In the genomic region with DNA sequence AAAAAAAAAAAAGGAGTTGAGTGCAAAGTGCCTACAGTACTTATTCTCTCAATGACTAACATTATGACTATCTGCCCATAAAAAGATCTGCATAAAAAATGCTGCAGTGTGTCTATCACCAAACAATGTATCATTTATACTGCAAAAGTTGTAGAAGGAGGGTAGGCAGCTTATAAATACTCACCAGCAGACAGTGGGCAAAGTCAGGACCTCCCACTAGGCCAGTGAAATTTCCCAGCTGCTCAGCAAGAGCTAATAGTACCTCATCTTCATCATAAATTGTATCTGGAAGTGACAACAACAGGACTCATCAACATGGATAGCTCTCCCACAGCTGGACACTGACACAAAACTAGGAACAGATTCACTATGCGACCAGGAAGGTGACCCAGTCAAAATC, we compare ENCODE assay signal across 8 cellular contexts. TPM values are rescaled to one million over a fixed set of nuclear protein-coding genes. Genes with fewer than 3 reads are reported as not detected.
DNase-seq lines count a peak whose midpoint lies in the region; ATAC-seq, FAIRE-seq and TF ChIP-seq lines count a peak whose summit lies in the region.

No MANE protein-coding gene starts in this region.

- H3K4me2 ChIP-seq in OCI-LY1 (ENCODE audit: low read length) (peak overlapping the region; percentile 87), H1 (ENCODE audit: insufficient read depth in 1 of 2, low read depth in 2 of 2, low read length in 2 of 2) (peak overlapping the region; percentile 84 to 88), neural progenitor cell (peak overlapping the region; percentile 74)

- H3K4me1 ChIP-seq in OCI-LY1 (ENCODE audit: insufficient read depth, low read length, severe bottlenecking) = peaks cover 26% of the 10 kb centered on the region
- peaks cover 0 to 4% (median 2%) of the 10 kb centered on the region in 4 experiments; a peak in 4 of 7 replicates for H3K4me1 ChIP-seq in H1 (replicated peaks in 1 of 4; ENCODE audit: control insufficient read depth in 3 of 4, insufficient read depth in 4 of 4, low read length in 3 of 4)
- peaks cover 20% of the 10 kb centered on the region for H3K4me1 ChIP-seq in neural progenitor cell

- no peak overlapping the region for H4K8ac ChIP-seq in H1 (ENCODE audit: extremely low read depth, insufficient read depth, low read length)

- H3K9me3 ChIP-seq in OCI-LY1 (ENCODE audit: low read length) (no peaks in the 10 kb centered on the region), H1 (ENCODE audit: insufficient read depth in 2 of 2, low read depth in 1 of 2, low read length in 1 of 2) (no peaks in the 10 kb centered on the region), neural progenitor cell (ENCODE audit: low read depth) (no peaks in the 10 kb centered on the region)

- no peak for TF ChIP-seq CTCF in Calu3 (IDR thresholded peaks at IDR 0.05; ENCODE audit: unreplicated experiment)
- TF ChIP-seq CTCF in OCI-LY1 (IDR thresholded peaks at IDR 0.05; ENCODE audit: low read length) = no peak
- TF ChIP-seq CTCF in H1 (IDR thresholded peaks at IDR 0.05; ENCODE audit: control extremely low read depth in 1 of 3, insufficient read depth in 1 of 3, low read depth in 1 of 3, low read length in 3 of 3) = no peak
- no peak for TF ChIP-seq CTCF in neural progenitor cell (IDR thresholded peaks at IDR 0.05)

- ATAC-seq in HG03521 (IDR thresholded peaks at IDR 0.05; ENCODE audit: unreplicated experiment) = no peak

- H3K18ac ChIP-seq in H1 (ENCODE audit: extremely low read depth, low read length) = no peak overlapping the region

- H3K27me3 Mint-ChIP-seq in Calu3 (ENCODE audit: unreplicated experiment) = no peaks in the 10 kb centered on the region
- peaks cover 6% of the 10 kb centered on the region for H3K27me3 Mint-ChIP-seq in neural progenitor cell (ENCODE audit: insufficient read depth, low read depth)

- H4K91ac ChIP-seq in H1 (replicated peaks; ENCODE audit: insufficient read length, low read length) = no peak overlapping the region

- no peak overlapping the region for H2BK120ac ChIP-seq in H1 (replicated peaks; ENCODE audit: low read depth, low read length)

- no TSS peak for BruUV-seq in Calu3 (replicated peaks; lab: Mats Ljungman, UMichigan)

- H2BK20ac ChIP-seq in H1 (ENCODE audit: low read length) = no peak overlapping the region

- no peak overlapping the region for H2BK5ac ChIP-seq in H1 (ENCODE audit: low read depth, low read length)

- no peaks in the 10 kb centered on the region; the same call in 1 of the 2 replicates for H3K79me1 ChIP-seq in H1 (ENCODE audit: low read depth, low read length)

- H3K4me3 Mint-ChIP-seq in Calu3 (ENCODE audit: low read depth, unreplicated experiment) (peak overlapping the region; percentile 93), neural progenitor cell (peak overlapping the region; percentile 91)

- CTCF ChIA-PET in Calu3 (lab: Charles Lee) (no interaction called here), H1 (lab: Charles Lee; ENCODE audit: partially characterized antibody) (interaction anchor here (1.0 to 11.4 kb wide), 6 partner anchors 13 to 160 kb away, joined by 3 to 106 read pairs (median 5); no protein-coding TSS in a partner anchor), HEK293T (lab: Yijun Ruan, JAX) (interaction anchor here (0.6 to 1.3 kb wide), 2 partner anchors 13 to 860 kb away, joined by 3 read pairs; no protein-coding TSS in a partner anchor)

- H3F3A ChIP-seq in OCI-LY1 (ENCODE audit: insufficient read depth, low read length) (no peaks in the 10 kb centered on the region), neural progenitor cell (ENCODE audit: low read depth) (peaks cover 35% of the 10 kb centered on the region)

- H3K27me3 ChIP-seq in OCI-LY1 (ENCODE audit: insufficient read depth, low read length) (no peaks in the 10 kb centered on the region), H1 (replicated peaks in 1 of 4; ENCODE audit: control insufficient read depth in 3 of 4, extremely low read depth in 1 of 4, insufficient read depth in 3 of 4, low read length in 3 of 4) (no peaks in the 10 kb centered on the region), neural progenitor cell (peaks cover 5% of the 10 kb centered on the region)

- H3K79me2 ChIP-seq in OCI-LY1 (ENCODE audit: insufficient read depth, low read length) = peaks cover 10% of the 10 kb centered on the region
- H3K79me2 ChIP-seq in H1 (ENCODE audit: control insufficient read depth in 1 of 2, insufficient read depth in 2 of 2, low read length in 2 of 2) = peaks cover 0 to 25% of the 10 kb centered on the region in 2 experiments; a peak in 2 of 4 replicates
- H3K79me2 ChIP-seq in neural progenitor cell (ENCODE audit: low read depth) = peaks cover 27% of the 10 kb centered on the region

- H3K36me3 Mint-ChIP-seq in Calu3 (ENCODE audit: insufficient read depth, unreplicated experiment) = peaks cover 23% of the 10 kb centered on the region
- peaks cover 10% of the 10 kb centered on the region for H3K36me3 Mint-ChIP-seq in neural progenitor cell

- no peak overlapping the region for H3K4ac ChIP-seq in H1 (replicated peaks; ENCODE audit: insufficient read length, low read depth, low read length)

- H3K9ac ChIP-seq in OCI-LY1 (ENCODE audit: low read length) (peak overlapping the region; percentile 74; the same call in 1 of the 2 replicates), H1 (replicated peaks in 1 of 4; ENCODE audit: extremely low read depth in 1 of 4, low read depth in 3 of 4, low read length in 3 of 4) (no peak overlapping the region), neural progenitor cell (no peak overlapping the region)

- DNase-seq in Calu3 (no peak), H1 (ENCODE audit: low read depth in 1 of 2, low spot score in 2 of 2) (no peak), neural progenitor cell (ENCODE audit: low spot score) (no peak), NCI-H146 treated with DMSO at 0.1 percent for 48 hours (lab: John Stamatoyannopoulos, UW; ENCODE audit: unreplicated experiment) (no peak), NCI-H187 (lab: John Stamatoyannopoulos, UW) (no peak), HEK293T (ENCODE audit: extremely low spot score) (no peak)

- H3K23ac ChIP-seq in H1 (ENCODE audit: insufficient read length) = no peak overlapping the region

- no peak overlapping the region for H2BK12ac ChIP-seq in H1 (ENCODE audit: low read depth, low read length)

- intact Hi-C loops in Calu3 (cut with micrococcal nuclease; ENCODE audit: unreplicated experiment) = no loop called here

- H3K36me3 ChIP-seq in OCI-LY1 (ENCODE audit: insufficient read depth, low read length) (peaks cover 50% of the 10 kb centered on the region), H1 (ENCODE audit: control insufficient read depth in 2 of 4, insufficient read depth in 4 of 4, low read length in 3 of 4) (peaks cover 0 to 43% (median 25%) of the 10 kb centered on the region in 4 experiments; a peak in 6 of 8 replicates), neural progenitor cell (peaks cover 7% of the 10 kb centered on the region)

- TF ChIP-seq POLR2A in H1 (IDR thresholded peaks at IDR 0.05; ENCODE audit: control extremely low read depth in 1 of 2, low read depth in 2 of 2, low read length in 2 of 2) = no peak

- H3K9me2 ChIP-seq in OCI-LY1 (ENCODE audit: low read depth, low read length) = no peaks in the 10 kb centered on the region

- H2BK15ac ChIP-seq in H1 (ENCODE audit: low read length) = no peak overlapping the region

- peaks cover 8% of the 10 kb centered on the region for H3K4me1 Mint-ChIP-seq in Calu3 (ENCODE audit: low read depth, unreplicated experiment)
- H3K4me1 Mint-ChIP-seq in neural progenitor cell = peaks cover 27% of the 10 kb centered on the region

- H2AFZ ChIP-seq in OCI-LY1 (ENCODE audit: low read length) (no peak overlapping the region), H1 (ENCODE audit: low read length) (no peak overlapping the region), neural progenitor cell (replicated peaks) (no peak overlapping the region)

- TF ChIP-seq RAD21 in H1 (IDR thresholded peaks at IDR 0.05 in 1 of 2, conservative IDR thresholded peaks at IDR 0.05 in 1 of 2; ENCODE audit: low read depth in 2 of 2, low read length in 2 of 2) = no peak

- POLR2A ChIA-PET in H1 (lab: Charles Lee; ENCODE audit: partially characterized antibody) (interaction anchor here (0.6 to 4.0 kb wide), 10 partner anchors 11 to 160 kb away, joined by 3 to 25 read pairs (median 3); no protein-coding TSS in a partner anchor), HEK293T (lab: Yijun Ruan, JAX) (interaction anchor here (1.3 kb wide), 1 partner anchor 10 kb away, joined by 3 read pairs; no protein-coding TSS in a partner anchor)

- no peak overlapping the region for H2AK5ac ChIP-seq in H1 (ENCODE audit: low read depth, low read length)

- H3K4me3 ChIP-seq in OCI-LY1 (ENCODE audit: low read depth, low read length, poor library complexity, severe bottlenecking) = peak overlapping the region; percentile 74
- peak overlapping the region in 2 of 4 experiments; percentile 88 to 97; a peak in 3 of 8 replicates for H3K4me3 ChIP-seq in H1 (ENCODE audit: extremely low read depth in 1 of 4, insufficient read depth in 2 of 4, low read depth in 3 of 4, low read length in 4 of 4)
- peak overlapping the region; percentile 92 for H3K4me3 ChIP-seq in neural progenitor cell

- H4K20me1 ChIP-seq in OCI-LY1 (ENCODE audit: insufficient read depth, low read length) (no peaks in the 10 kb centered on the region), H1 (replicated peaks in 1 of 2; ENCODE audit: control insufficient read depth in 1 of 2, insufficient read depth in 2 of 2, low read length in 2 of 2) (peaks cover 2 to 3% of the 10 kb centered on the region in 2 experiments), neural progenitor cell (ENCODE audit: low read depth) (peaks cover 39% of the 10 kb centered on the region)

- peaks cover 6% of the 10 kb centered on the region for H3K23me2 ChIP-seq in H1 (ENCODE audit: low read depth, low read length)

- H3K56ac ChIP-seq in H1 (replicated peaks; ENCODE audit: insufficient read length, low read depth, low read length) = no peak overlapping the region

- H4K5ac ChIP-seq in H1 (ENCODE audit: insufficient read length, low read depth, low read length) = no peak overlapping the region

- no peak for TF ChIP-seq EP300 in H1 (IDR thresholded peaks at IDR 0.05; ENCODE audit: borderline replicate concordance in 1 of 2, low read depth in 2 of 2, low read length in 2 of 2)

- no peak overlapping the region for H3K14ac ChIP-seq in H1 (ENCODE audit: insufficient read length)

- H3K27ac Mint-ChIP-seq in Calu3 (ENCODE audit: unreplicated experiment) (no peak overlapping the region), neural progenitor cell (no peak overlapping the region)

- H3K9me3 Mint-ChIP-seq in Calu3 (ENCODE audit: low read depth, unreplicated experiment) = no peaks in the 10 kb centered on the region
- H3K9me3 Mint-ChIP-seq in neural progenitor cell = no peaks in the 10 kb centered on the region

- H3K27ac ChIP-seq in OCI-LY1 (ENCODE audit: low read depth, low read length, poor library complexity, severe bottlenecking) (no peak overlapping the region), H1 (ENCODE audit: low read depth, low read length) (no peak overlapping the region), neural progenitor cell (no peak overlapping the region)

- 65% methylated on average over 1 of the region's 1 CpG; no CpG with 5 or more reads in 1 of the 2 experiments for WGBS in H1 (ENCODE audit: extremely low coverage in 1 of 2, insufficient coverage in 1 of 2, insufficient read length in 1 of 2, insufficient replicate concordance in 2 of 2, low coverage in 1 of 2, low lambda C conversion rate in 2 of 2, missing lambda C conversion rate in 1 of 2), 2 experiments

- FAIRE-seq in H1 (lab: Jason Lieb, UNC) = no peak

RNA-seq across cellular contexts. Expression of gene PPP2R1B, which starts 1.6 kb away (rescaled TPM):
- 22.2 and 24.0 TPM in 2 replicates for total RNA-seq in Calu3 (2022)
- total RNA-seq in H1 (2021; fragmentation: NEBNext Ultra II Directional; extraction: Animal tissue kit (Norgen Biotek cat#: 25700)) = 86.2 and 87.0 TPM in 2 replicates
- 23.1 and 25.8 TPM in 2 replicates for polyA plus RNA-seq in H1 (2011; rRNA removed)
- 33.3 TPM for polyA plus RNA-seq in H1 (2011; cell fraction: cytosol; rRNA removed)
- polyA plus RNA-seq in H1 (2011; cell fraction: nucleus; rRNA removed) = 17.5 TPM
- 35.9 to 67.6 TPM (median 46.9 TPM) in 4 replicates for polyA plus RNA-seq in H1 (2012, experiment 1 of 2)
- polyA plus RNA-seq in H1 (2012, experiment 2 of 2) = 3.2 TPM
- 30.1 TPM for polyA plus RNA-seq in H1 (2013, experiment 1 of 2)
- polyA plus RNA-seq in H1 (2013, experiment 2 of 2) = 30.8 TPM
- 119 and 158 TPM in 2 replicates for polyA minus RNA-seq in H1 (2011; rRNA and poly(A)+ RNA removed)
- polyA minus RNA-seq in H1 (2011; cell fraction: cytosol; rRNA and poly(A)+ RNA removed) = 49.3 TPM
- 46.8 TPM for polyA minus RNA-seq in H1 (2011; cell fraction: nucleus; rRNA and poly(A)+ RNA removed)
- 47.8 and 68.4 TPM in 2 replicates for total RNA-seq in neural progenitor cell (ENCODE audit: low replicate concordance)
